8 cellular contexts compared by ENCODE assay signal in genomic region chr19:12938536-12939291, GRCh38. TPM values are rescaled to one million over a fixed set of nuclear protein-coding genes. Genes with fewer than 3 reads are reported as not detected.
DNase-seq lines count a peak whose midpoint lies in the region; ATAC-seq and TF ChIP-seq lines count a peak whose summit lies in the region.

TSS of gene CALR (plus strand) at chr19:12938609. CDS start at chr19:12938680, 71 bp downstream.

- no peaks in the 10 kb centered on the region for H3K9me3 Mint-ChIP-seq in neural crest cell

- H3K27me3 Mint-ChIP-seq in neural crest cell (ENCODE audit: low read depth): peaks cover 11% of the 10 kb centered on the region

- TF ChIP-seq CTCF in fibroblast of mammary gland (conservative IDR thresholded peaks at IDR 0.05; ENCODE audit: control insufficient read depth, insufficient read depth, low read depth, low read length) (no peak), neural crest cell (conservative IDR thresholded peaks at IDR 0.05) (peak; percentile 48)

- peaks cover 44% of the 10 kb centered on the region for H3K4me1 Mint-ChIP-seq in neural crest cell

- H3K4me3 Mint-ChIP-seq in neural crest cell: peak within 1 kb of the TSS; percentile 100

- H3K27ac Mint-ChIP-seq in neural crest cell (ENCODE audit: unreplicated experiment): peak within 1 kb of the TSS; percentile 96

- DNase-seq in NK-92 treated with Interleukin-12 subunit alpha and Interleukin-12 subunit beta, amount 100 ng/mL, for 24 hours (lab: John Stamatoyannopoulos, UW): peak; percentile 50
- no peak for DNase-seq in NK-92 (lab: John Stamatoyannopoulos, UW; ENCODE audit: unreplicated experiment)
- DNase-seq in activated CD4-positive, alpha-beta T cell treated with anti-CD3 and anti-CD28 coated beads, Interleukin-2, amount 50 U/mL, for 1 hour: peak; percentile 32
- DNase-seq in fibroblast of mammary gland (ENCODE audit: low read depth): peak; percentile 29
- no peak for DNase-seq in neural crest cell (ENCODE audit: low read depth, low spot score)
- no peak for DNase-seq in 8988T

- peak; percentile 3 for ATAC-seq in HG03521 (IDR thresholded peaks at IDR 0.05; ENCODE audit: unreplicated experiment)
- no peak for ATAC-seq in GM18870 (IDR thresholded peaks at IDR 0.05; ENCODE audit: unreplicated experiment)

- H3K4me3 ChIP-seq in fibroblast of mammary gland (ENCODE audit: control insufficient read depth, low read depth, low read length): peak within 1 kb of the TSS; percentile 99

- peaks cover 33% of the 10 kb centered on the region for H3K36me3 Mint-ChIP-seq in neural crest cell (ENCODE audit: low read depth)

RNA-seq across cellular contexts. Expression of gene CALR, which starts in this region (rescaled TPM):
- total RNA-seq in neural crest cell: 670 and 679 TPM in 2 replicates

Comparison
In these comparisons a context has a peak if more than half of its experiments do, and no peak if none do; other contexts are left out.
1. DNase-seq: peak in NK-92 treated with Interleukin-12 subunit alpha and Interleukin-12 subunit beta, amount 100 ng/mL, for 24 hours (single experiment), activated CD4-positive, alpha-beta T cell treated with anti-CD3 and anti-CD28 coated beads, Interleukin-2, amount 50 U/mL, for 1 hour (single experiment) and fibroblast of mammary gland (single experiment); none in NK-92 (single experiment), neural crest cell (single experiment) and 8988T (single experiment).